Comparison of ENCODE assay signal across 16 cellular contexts in genomic region chr20:19466204-19466928, GRCh38.
DNase-seq lines count a peak whose midpoint lies in the region; TF ChIP-seq lines count a peak whose summit lies in the region.
"Had no signal": no experiment of that assay in that cellular context is flagged by ENCODE, and none has a peak within 500 bp of the region (broad histone marks: within the 10 kb centered on the region; RNA-seq: fewer than 3 reads in every experiment).

No MANE protein-coding gene starts in this region.

- no peaks in the 10 kb centered on the region for H3K79me2 ChIP-seq in neural cell (replicated peaks; ENCODE audit: insufficient read depth, low read length)

- TF ChIP-seq RAD21 in neural cell (conservative IDR thresholded peaks at IDR 0.05) = no peak

- DNase-seq in NCI-H1092 (lab: John Stamatoyannopoulos, UW) = peak; percentile 79
- DNase-seq in superior temporal gyrus (ENCODE audit: extremely low spot score) = peak; percentile 21
- DNase-seq in glomerular visceral epithelial cell (ENCODE audit: extremely low spot score) = no peak
- DNase-seq in stimulated activated CD4-positive, alpha-beta T cell treated with anti-CD3 and anti-CD28 coated beads, Interleukin-2, amount 100 ng/mL, for 48 hours = no peak
- no peak for DNase-seq in HuH-7.5 (ENCODE audit: low spot score)
- DNase-seq: CD4-positive, CD25-positive, alpha-beta regulatory T cell; Kasumi-1; NCI-H2029; NCI-H226; NCI-H510A; NCI-H69; SIG-M5 had no signal

- H3K27me3 Mint-ChIP-seq in brain = peaks cover 5% of the 10 kb centered on the region
- H3K27me3 Mint-ChIP-seq: CD4-positive, CD25-positive, alpha-beta regulatory T cell had no signal

- peak overlapping the region; percentile 12 for H3K27ac ChIP-seq in neural cell (ENCODE audit: low read length)
- H3K27ac ChIP-seq: BLaER1, SK-N-MC had no signal

- TF ChIP-seq CTCF in brain (conservative IDR thresholded peaks at IDR 0.05) (no peak), neural cell (IDR thresholded peaks at IDR 0.05; ENCODE audit: poor library complexity, severe bottlenecking) (no peak)

- no peak overlapping the region for H3K9ac ChIP-seq in neural cell (ENCODE audit: low read length)
- H3K9ac ChIP-seq: BLaER1 had no signal

- H3K9me3 Mint-ChIP-seq in brain = no peaks in the 10 kb centered on the region

- no peaks in the 10 kb centered on the region for H3K36me3 Mint-ChIP-seq in brain
- H3K36me3 Mint-ChIP-seq: CD4-positive, CD25-positive, alpha-beta regulatory T cell had no signal

- H3K36me3 ChIP-seq in neural cell (ENCODE audit: insufficient read depth, low read length) = no peaks in the 10 kb centered on the region
- H3K36me3 ChIP-seq: BLaER1 had no signal

- peaks cover 19% of the 10 kb centered on the region for H3K4me1 Mint-ChIP-seq in brain
- H3K4me1 Mint-ChIP-seq: CD4-positive, CD25-positive, alpha-beta regulatory T cell had no signal

- no peak overlapping the region for H2AFZ ChIP-seq in neural cell (ENCODE audit: low read depth, low read length)

- no peak overlapping the region for H3K4me3 Mint-ChIP-seq in brain
- H3K4me3 Mint-ChIP-seq: CD4-positive, CD25-positive, alpha-beta regulatory T cell had no signal

- peak overlapping the region; percentile 27 for H3K4me2 ChIP-seq in neural cell (ENCODE audit: low read length)
- H3K4me2 ChIP-seq: BLaER1 had no signal

- no peak for TF ChIP-seq EP300 in neural cell (conservative IDR thresholded peaks at IDR 0.05; ENCODE audit: poor library complexity, severe bottlenecking)

- H4K20me1 ChIP-seq in neural cell (ENCODE audit: insufficient read depth) = no peaks in the 10 kb centered on the region
- H4K20me1 ChIP-seq: BLaER1 had no signal

- H3K4me3 ChIP-seq in neural cell (ENCODE audit: low read length) = no peak overlapping the region
- H3K4me3 ChIP-seq: BLaER1, SK-N-MC had no signal

- no peaks in the 10 kb centered on the region for H3K9me3 ChIP-seq in neural cell (ENCODE audit: low read length)
- H3K9me3 ChIP-seq: BLaER1 had no signal

- H3K27me3 ChIP-seq in neural cell (ENCODE audit: insufficient read depth, low read depth, low read length) = no peaks in the 10 kb centered on the region

- H3K9me2 ChIP-seq in neural cell (ENCODE audit: insufficient read depth, low read length) = no peaks in the 10 kb centered on the region

- peaks cover 5% of the 10 kb centered on the region for H3F3A ChIP-seq in neural cell (ENCODE audit: insufficient read depth, low read length, poor library complexity, severe bottlenecking)

- peak overlapping the region in 3 of 5 experiments; percentile 41 to 54 (median 49) for H3K27ac Mint-ChIP-seq in brain
- H3K27ac Mint-ChIP-seq: CD4-positive, CD25-positive, alpha-beta regulatory T cell had no signal

TF ChIP-seq in neural cell, 6 proteins besides CTCF, POLR2A, EP300 and RAD21:
- no peak for TF ChIP-seq TAF1 (IDR thresholded peaks at IDR 0.05; ENCODE audit: low read depth)
- TF ChIP-seq SMC3 (conservative IDR thresholded peaks at IDR 0.05; ENCODE audit: poor library complexity) = no peak
- no peak for TF ChIP-seq POLR2AphosphoS5 (IDR thresholded peaks at IDR 0.05)
- TF ChIP-seq REST (IDR thresholded peaks at IDR 0.05; ENCODE audit: borderline replicate concordance) = no peak
- no peak for TF ChIP-seq MXI1 (conservative IDR thresholded peaks at IDR 0.05; ENCODE audit: poor library complexity, severe bottlenecking)
- no peak for TF ChIP-seq EZH2 (IDR thresholded peaks at IDR 0.05; ENCODE audit: borderline replicate concordance, insufficient read depth, low read length, poor library complexity, severe bottlenecking)

Comparison
In these comparisons a context has a peak if more than half of its experiments do, and no peak if none do; other contexts are left out.
1. DNase-seq: peak in NCI-H1092 (single experiment) and superior temporal gyrus (single experiment); none in glomerular visceral epithelial cell (single experiment), stimulated activated CD4-positive, alpha-beta T cell treated with anti-CD3 and anti-CD28 coated beads, Interleukin-2, amount 100 ng/mL, for 48 hours (0 of 2) and HuH-7.5 (single experiment).